Comparison of ENCODE assay signal across 8 cellular contexts in genomic region chrX:20265221-20265725, GRCh38. TPM values are rescaled to one million over a fixed set of nuclear protein-coding genes. Genes with fewer than 3 reads are reported as not detected.
DNase-seq lines count a peak whose midpoint lies in the region; ATAC-seq and TF ChIP-seq lines count a peak whose summit lies in the region.

No MANE protein-coding gene starts in this region.

- H3K27ac Mint-ChIP-seq in CD8-positive, alpha-beta memory T cell, result peak overlapping the region; percentile 93 to 99 (median 96)
- peak overlapping the region; percentile 97 for H3K27ac Mint-ChIP-seq in T-helper 17 cell

- peak; percentile 75 to 84 for TF ChIP-seq POLR2A in gastrocnemius medialis (IDR thresholded peaks at IDR 0.05)

- H3K4me1 Mint-ChIP-seq in CD8-positive, alpha-beta memory T cell, result peaks cover 27 to 46% (median 38%) of the 10 kb centered on the region in 3 donors
- H3K4me1 Mint-ChIP-seq in T-helper 17 cell, result peaks cover 16% of the 10 kb centered on the region

- H3K9me3 Mint-ChIP-seq in CD8-positive, alpha-beta memory T cell, result no peaks in the 10 kb centered on the region

- H3K27me3 ChIP-seq in CD8-positive, alpha-beta memory T cell (ENCODE audit: insufficient read depth, low read length, poor library complexity, severe bottlenecking), result no peaks in the 10 kb centered on the region
- H3K27me3 ChIP-seq in HUES6 (ENCODE audit: control insufficient read depth, insufficient read depth, low read length) (peaks cover 35% of the 10 kb centered on the region), ascending aorta (peaks cover 4% of the 10 kb centered on the region), iPS DF 6.9 (ENCODE audit: control insufficient read depth, insufficient read depth, low read length) (peaks cover 5% of the 10 kb centered on the region; the same call in 1 of the 2 replicates), gastrocnemius medialis (no peaks in the 10 kb centered on the region)

- POLR2A ChIA-PET in CD8-positive, alpha-beta memory T cell (lab: Charles Lee), result interaction anchor here (1.5 kb wide), 1 partner anchor 148 kb away, joined by 4 read pairs; no protein-coding TSS in a partner anchor

- peak; percentile 41 to 75 (median 49) for DNase-seq in CD8-positive, alpha-beta memory T cell
- DNase-seq in GM20000 (ENCODE audit: low spot score), result peak; percentile 57
- DNase-seq in T-helper 17 cell, result peak; percentile 29 to 57 (median 33)
- peak; percentile 31 to 83 for DNase-seq in ascending aorta (ENCODE audit: low spot score in 2 of 2)
- DNase-seq in iPS DF 6.9 (ENCODE audit: low read depth, low spot score), result no peak
- DNase-seq in gastrocnemius medialis, result peak; percentile 52 to 75
- DNase-seq in NCI-H1694 (lab: John Stamatoyannopoulos, UW), result no peak

- WGBS in iPS DF 6.9 (ENCODE audit: insufficient coverage, insufficient read length), result no CpG with 5 or more reads among the region's 26 CpGs

- TF ChIP-seq CTCF in GM20000 (IDR thresholded peaks at IDR 0.05; ENCODE audit: extremely low read depth, missing control alignments) (no peak), ascending aorta (IDR thresholded peaks at IDR 0.05) (no peak), gastrocnemius medialis (IDR thresholded peaks at IDR 0.05 in 4 of 5, conservative IDR thresholded peaks at IDR 0.05 in 1 of 5) (no peak)

- peaks cover 27% of the 10 kb centered on the region for H3K4me1 ChIP-seq in CD8-positive, alpha-beta memory T cell (ENCODE audit: insufficient read depth, low read length)
- H3K4me1 ChIP-seq in HUES6 (ENCODE audit: control insufficient read depth, insufficient read depth, low read length), result peaks cover 9% of the 10 kb centered on the region
- no peaks in the 10 kb centered on the region for H3K4me1 ChIP-seq in ascending aorta
- H3K4me1 ChIP-seq in iPS DF 6.9 (ENCODE audit: control insufficient read depth, insufficient read depth, low read length), result 0 out of 2 replicates have a peak, but pooled peaks cover 3% of the 10 kb centered on the region
- peaks cover 13 to 36% of the 10 kb centered on the region in 2 donors for H3K4me1 ChIP-seq in gastrocnemius medialis

- CTCF ChIA-PET in CD8-positive, alpha-beta memory T cell (lab: Charles Lee), result interaction anchor here (2.1 kb wide), 1 partner anchor 12 kb away, joined by 8 read pairs; no protein-coding TSS in a partner anchor

- no peaks in the 10 kb centered on the region for H3K36me3 ChIP-seq in CD8-positive, alpha-beta memory T cell (ENCODE audit: insufficient read depth, low read length)
- H3K36me3 ChIP-seq in HUES6 (ENCODE audit: control insufficient read depth, insufficient read depth, low read length) (no peaks in the 10 kb centered on the region), ascending aorta (no peaks in the 10 kb centered on the region), iPS DF 6.9 (ENCODE audit: control insufficient read depth, insufficient read depth, low read length) (no peaks in the 10 kb centered on the region), gastrocnemius medialis (no peaks in the 10 kb centered on the region)

- peak overlapping the region; percentile 84 for H3K27ac ChIP-seq in CD8-positive, alpha-beta memory T cell (ENCODE audit: low read depth, low read length)
- H3K27ac ChIP-seq in HUES6 (ENCODE audit: low read depth, low read length) (no peak overlapping the region), ascending aorta (peak overlapping the region; percentile 79 to 94), iPS DF 6.9 (ENCODE audit: low read length) (no peak overlapping the region), gastrocnemius medialis (peak overlapping the region; percentile 92 to 95 (median 93))

- intact Hi-C loops in ascending aorta (cut with DNase I) (no loop called here), gastrocnemius medialis (cut with DNase I; ENCODE audit: low total_unique reads) (loop anchor here (2.0 to 5.0 kb wide), 4 partner anchors 46 to 123 kb away; partner anchors contain the start of gene EIF1AX)

- in situ Hi-C loops in gastrocnemius medialis (cut with MboI; ENCODE audit: low sequenced_read_pairs in 4 of 4), result no loop called here

- peaks cover 0 to 20% (median 2%) of the 10 kb centered on the region in 3 donors for H3K36me3 Mint-ChIP-seq in CD8-positive, alpha-beta memory T cell
- peaks cover 6% of the 10 kb centered on the region for H3K36me3 Mint-ChIP-seq in T-helper 17 cell (ENCODE audit: low read depth)

- ATAC-seq in T-helper 17 cell, result peak; percentile 45
- peak; percentile 52 to 56 for ATAC-seq in gastrocnemius medialis

- peak overlapping the region; percentile 81 for H3K4me3 ChIP-seq in CD8-positive, alpha-beta memory T cell (ENCODE audit: low read length)
- H3K4me3 ChIP-seq in HUES6 (ENCODE audit: low read depth, low read length) (peak overlapping the region; percentile 86), ascending aorta (peak overlapping the region; percentile 58 to 87), iPS DF 6.9 (ENCODE audit: low read length) (peak overlapping the region; percentile 85; the same call in 1 of the 2 replicates), gastrocnemius medialis (peak overlapping the region; percentile 71 to 82 (median 74))

- peaks cover 0 to 4% of the 10 kb centered on the region in 2 donors for H3K27me3 Mint-ChIP-seq in CD8-positive, alpha-beta memory T cell
- H3K27me3 Mint-ChIP-seq in T-helper 17 cell, result no peaks in the 10 kb centered on the region

- H3K9ac ChIP-seq in HUES6 (ENCODE audit: low read length), result peak overlapping the region; percentile 78

- no peaks in the 10 kb centered on the region for H3K9me3 ChIP-seq in CD8-positive, alpha-beta memory T cell (ENCODE audit: low read length)
- H3K9me3 ChIP-seq in HUES6 (ENCODE audit: control insufficient read depth, insufficient read depth, low read depth, low read length) (no peaks in the 10 kb centered on the region), T-helper 17 cell (ENCODE audit: control insufficient read depth, low read length, poor library complexity, severe bottlenecking) (no peaks in the 10 kb centered on the region), ascending aorta (no peaks in the 10 kb centered on the region), iPS DF 6.9 (ENCODE audit: control insufficient read depth, insufficient read depth, low read length) (no peaks in the 10 kb centered on the region), gastrocnemius medialis (no peaks in the 10 kb centered on the region)

- H3K4me3 Mint-ChIP-seq in CD8-positive, alpha-beta memory T cell, result peak overlapping the region; percentile 94 to 99 (median 97)
- H3K4me3 Mint-ChIP-seq in T-helper 17 cell, result peak overlapping the region; percentile 96

RNA-seq across cellular contexts. Expression of gene RPS6KA3, which starts 1.4 kb away (rescaled TPM):
- total RNA-seq in CD8-positive, alpha-beta memory T cell, result 10 to 100 TPM; 70.1 to 72.7 TPM
- polyA plus RNA-seq in CD8-positive, alpha-beta memory T cell, result 59.7 TPM
- total RNA-seq in T-helper 17 cell (100 to 1,000 TPM; 108 to 112 TPM), ascending aorta (43.0 TPM), gastrocnemius medialis (10 to 100 TPM; 53.1 to 91.0 (median 66.0) TPM)

Comparison
In these comparisons a context has a peak if more than half of its experiments do, and no peak if none do; other contexts are left out.
1. DNase-seq: peak in CD8-positive, alpha-beta memory T cell (5 of 5), GM20000 (single experiment), T-helper 17 cell (3 of 3), ascending aorta (2 of 2) and gastrocnemius medialis (2 of 2); none in iPS DF 6.9 (single experiment) and NCI-H1694 (single experiment).
2. H3K27ac ChIP-seq: peak in CD8-positive, alpha-beta memory T cell (single experiment), ascending aorta (2 of 2) and gastrocnemius medialis (4 of 4); none in HUES6 (single experiment) and iPS DF 6.9 (single experiment).
3. Peak in every context shown above with its lines, with median percentiles within 50 percentile points of each other: H3K4me3 ChIP-seq.